15 cellular contexts compared by ENCODE assay signal in genomic region chr21:17742181-17742580, GRCh38.
DNase-seq lines count a peak whose midpoint lies in the region; ATAC-seq and TF ChIP-seq lines count a peak whose summit lies in the region.
"Had no signal": no experiment of that assay in that cellular context is flagged by ENCODE, and none has a peak within 500 bp of the region (broad histone marks: within the 10 kb centered on the region; RNA-seq: fewer than 3 reads in every experiment).

No MANE protein-coding gene starts in this region.

- H3K9me3 Mint-ChIP-seq in Caco-2 (ENCODE audit: unreplicated experiment), result no peaks in the 10 kb centered on the region
- H3K9me3 Mint-ChIP-seq in nephron, result peaks cover 14% of the 10 kb centered on the region

- H3K27me3 ChIP-seq in Caco-2 (replicated peaks; ENCODE audit: control insufficient read depth, insufficient read depth, low read length) (no peaks in the 10 kb centered on the region), PC-3 (ENCODE audit: low read length) (no peaks in the 10 kb centered on the region), esophagus (ENCODE audit: control insufficient read depth in 1 of 2, insufficient read depth in 2 of 2, low read length in 2 of 2) (no peaks in the 10 kb centered on the region), SJCRH30 (no peaks in the 10 kb centered on the region)

- H4K20me1 ChIP-seq in PC-3 (ENCODE audit: low read length), result no peaks in the 10 kb centered on the region

- H3K9me3 ChIP-seq in Caco-2 (no peaks in the 10 kb centered on the region; the same call in 1 of the 2 replicates), PC-3 (ENCODE audit: low read length) (no peaks in the 10 kb centered on the region), esophagus (ENCODE audit: control insufficient read depth in 2 of 2, insufficient read depth in 1 of 2, low read depth in 1 of 2, low read length in 1 of 2) (no peaks in the 10 kb centered on the region), SJCRH30 (replicated peaks) (no peaks in the 10 kb centered on the region)
- H3K9me3 ChIP-seq: HAP-1 had no signal

- no peak for ATAC-seq in PC-3
- ATAC-seq in GM21723 (IDR thresholded peaks at IDR 0.05; ENCODE audit: unreplicated experiment), result no peak
- no peak for ATAC-seq in HG03439 (IDR thresholded peaks at IDR 0.05; ENCODE audit: unreplicated experiment)
- no peak for ATAC-seq in HG03108 (IDR thresholded peaks at IDR 0.05; ENCODE audit: unreplicated experiment)

- H3K79me2 ChIP-seq in PC-3 (ENCODE audit: low read length), result no peaks in the 10 kb centered on the region

- H3K4me1 Mint-ChIP-seq in Caco-2 (ENCODE audit: low read depth, unreplicated experiment), result peaks cover 32% of the 10 kb centered on the region
- H3K4me1 Mint-ChIP-seq in nephron, result no peaks in the 10 kb centered on the region

- H3K27ac Mint-ChIP-seq in Caco-2 (ENCODE audit: unreplicated experiment) (peak overlapping the region; percentile 87), nephron (peak overlapping the region; percentile 60 to 87 (median 74))

- peak overlapping the region; percentile 10 for H3K4me3 Mint-ChIP-seq in Caco-2 (ENCODE audit: unreplicated experiment)
- no peak overlapping the region for H3K4me3 Mint-ChIP-seq in nephron

- DNase-seq in Caco-2, result peak in 1 of 2 experiments; percentile 40
- peak; percentile 66 for DNase-seq in PC-3
- no peak for DNase-seq in SJCRH30
- DNase-seq: C1 segment of cervical spinal cord, EL, KG1, NCI-H1436, NCI-H2029 treated with DMSO at 0.1 percent for 48 hours, NCI-H748 treated with DMSO at 0.1 percent for 48 hours had no signal

- TF ChIP-seq CTCF in Caco-2 (IDR thresholded peaks at IDR 0.05; ENCODE audit: insufficient read depth in 1 of 2, low read depth in 1 of 2, low read length in 1 of 2, severe bottlenecking in 1 of 2, unreplicated experiment in 1 of 2) (no peak), PC-3 (conservative IDR thresholded peaks at IDR 0.05; ENCODE audit: low read depth, low read length) (no peak), nephron (IDR thresholded peaks at IDR 0.05; ENCODE audit: unreplicated experiment in 3 of 3) (no peak)

- CTCF ChIA-PET in Caco-2 (lab: Charles Lee) (interaction anchor here (1.0 kb wide), 1 partner anchor 27 kb away, joined by 3 read pairs; no protein-coding TSS in a partner anchor), PC-3 (lab: Charles Lee) (no interaction called here)

- POLR2A ChIA-PET in Caco-2 (lab: Charles Lee) (no interaction called here), PC-3 (lab: Charles Lee; ENCODE audit: unreplicated experiment) (no interaction called here)

- no peak overlapping the region for H2AFZ ChIP-seq in PC-3 (ENCODE audit: low read length)

- H3K36me3 ChIP-seq in Caco-2 (ENCODE audit: control insufficient read depth, insufficient read depth, low read length), result no peaks in the 10 kb centered on the region
- H3K36me3 ChIP-seq in PC-3 (ENCODE audit: low read depth, low read length), result no peaks in the 10 kb centered on the region
- no peaks in the 10 kb centered on the region for H3K36me3 ChIP-seq in esophagus (ENCODE audit: control insufficient read depth in 2 of 2, insufficient read depth in 2 of 2, low read length in 1 of 2)
- H3K36me3 ChIP-seq in SJCRH30, result no peaks in the 10 kb centered on the region
- H3K36me3 ChIP-seq: HAP-1 had no signal

- 0 out of 2 replicates have a peak overlapping the region, but pooled peaks have one; percentile 3 for H3K4me2 ChIP-seq in PC-3 (ENCODE audit: low read length)

- H3K27ac ChIP-seq in PC-3 (ENCODE audit: low read length) (no peak overlapping the region), esophagus (ENCODE audit: low read depth in 2 of 2, low read length in 1 of 2) (peak overlapping the region; percentile 3 to 66), SJCRH30 (no peak overlapping the region)

- H3K4me3 ChIP-seq in Caco-2 (ENCODE audit: low read depth, low read length) (no peak overlapping the region), PC-3 (ENCODE audit: low read length) (no peak overlapping the region), esophagus (ENCODE audit: low read depth in 1 of 2, low read length in 2 of 2) (no peak overlapping the region), SJCRH30 (no peak overlapping the region)
- H3K4me3 ChIP-seq: HAP-1 had no signal

- intact Hi-C loops in Caco-2 (cut with micrococcal nuclease; ENCODE audit: unreplicated experiment), result loop anchor here (1.0 to 2.0 kb wide), 2 partner anchors 27 to 76 kb away; no protein-coding TSS in a partner anchor
- intact Hi-C loops in PC-3 (cut with micrococcal nuclease), result no loop called here

- H3K9ac ChIP-seq in PC-3 (ENCODE audit: low read length), result no peak overlapping the region

- peaks cover 26% of the 10 kb centered on the region for H3K4me1 ChIP-seq in Caco-2
- H3K4me1 ChIP-seq in PC-3 (ENCODE audit: insufficient read depth, low read length), result peaks cover 24% of the 10 kb centered on the region
- peaks cover 0 to 2% of the 10 kb centered on the region in 2 donors for H3K4me1 ChIP-seq in esophagus (ENCODE audit: control insufficient read depth in 2 of 2, insufficient read depth in 2 of 2, low read length in 1 of 2)
- H3K4me1 ChIP-seq in SJCRH30, result peaks cover 3% of the 10 kb centered on the region; the same call in 1 of the 2 replicates

- BruUV-seq in Caco-2 (replicated peaks; lab: Mats Ljungman, UMichigan) (no TSS peak), PC-3 (replicated peaks; lab: Mats Ljungman, UMichigan) (no TSS peak)

- H3K36me3 Mint-ChIP-seq in Caco-2 (ENCODE audit: insufficient read depth, unreplicated experiment) (peaks cover 9% of the 10 kb centered on the region), nephron (ENCODE audit: low read depth) (no peaks in the 10 kb centered on the region)

- no peaks in the 10 kb centered on the region for H3K27me3 Mint-ChIP-seq in Caco-2 (ENCODE audit: insufficient read depth, unreplicated experiment)
- H3K27me3 Mint-ChIP-seq in nephron (ENCODE audit: low read depth), result peaks cover 3% of the 10 kb centered on the region

- H3F3A ChIP-seq in PC-3 (ENCODE audit: low read length, unreplicated experiment), result no peaks in the 10 kb centered on the region

- no peaks in the 10 kb centered on the region for H3K9me2 ChIP-seq in PC-3 (replicated peaks; ENCODE audit: low read length)

Comparison
In these comparisons a context has a peak if more than half of its experiments do, and no peak if none do; other contexts are left out.
1. H3K27ac ChIP-seq: peak in esophagus (2 of 2); none in PC-3 (single experiment) and SJCRH30 (single experiment).